ENCODE assay signal across 1 cellular context in genomic region chr10:3766046-3766761, GRCh38.
TF ChIP-seq lines count a peak whose summit lies in the region.

No MANE protein-coding gene starts in this region.

TF ChIP-seq in HepG2, 621 proteins besides CTCF, POLR2A, EP300 and RAD21 (continued from another document and continues in another):
- TF ChIP-seq, protein P1, sequence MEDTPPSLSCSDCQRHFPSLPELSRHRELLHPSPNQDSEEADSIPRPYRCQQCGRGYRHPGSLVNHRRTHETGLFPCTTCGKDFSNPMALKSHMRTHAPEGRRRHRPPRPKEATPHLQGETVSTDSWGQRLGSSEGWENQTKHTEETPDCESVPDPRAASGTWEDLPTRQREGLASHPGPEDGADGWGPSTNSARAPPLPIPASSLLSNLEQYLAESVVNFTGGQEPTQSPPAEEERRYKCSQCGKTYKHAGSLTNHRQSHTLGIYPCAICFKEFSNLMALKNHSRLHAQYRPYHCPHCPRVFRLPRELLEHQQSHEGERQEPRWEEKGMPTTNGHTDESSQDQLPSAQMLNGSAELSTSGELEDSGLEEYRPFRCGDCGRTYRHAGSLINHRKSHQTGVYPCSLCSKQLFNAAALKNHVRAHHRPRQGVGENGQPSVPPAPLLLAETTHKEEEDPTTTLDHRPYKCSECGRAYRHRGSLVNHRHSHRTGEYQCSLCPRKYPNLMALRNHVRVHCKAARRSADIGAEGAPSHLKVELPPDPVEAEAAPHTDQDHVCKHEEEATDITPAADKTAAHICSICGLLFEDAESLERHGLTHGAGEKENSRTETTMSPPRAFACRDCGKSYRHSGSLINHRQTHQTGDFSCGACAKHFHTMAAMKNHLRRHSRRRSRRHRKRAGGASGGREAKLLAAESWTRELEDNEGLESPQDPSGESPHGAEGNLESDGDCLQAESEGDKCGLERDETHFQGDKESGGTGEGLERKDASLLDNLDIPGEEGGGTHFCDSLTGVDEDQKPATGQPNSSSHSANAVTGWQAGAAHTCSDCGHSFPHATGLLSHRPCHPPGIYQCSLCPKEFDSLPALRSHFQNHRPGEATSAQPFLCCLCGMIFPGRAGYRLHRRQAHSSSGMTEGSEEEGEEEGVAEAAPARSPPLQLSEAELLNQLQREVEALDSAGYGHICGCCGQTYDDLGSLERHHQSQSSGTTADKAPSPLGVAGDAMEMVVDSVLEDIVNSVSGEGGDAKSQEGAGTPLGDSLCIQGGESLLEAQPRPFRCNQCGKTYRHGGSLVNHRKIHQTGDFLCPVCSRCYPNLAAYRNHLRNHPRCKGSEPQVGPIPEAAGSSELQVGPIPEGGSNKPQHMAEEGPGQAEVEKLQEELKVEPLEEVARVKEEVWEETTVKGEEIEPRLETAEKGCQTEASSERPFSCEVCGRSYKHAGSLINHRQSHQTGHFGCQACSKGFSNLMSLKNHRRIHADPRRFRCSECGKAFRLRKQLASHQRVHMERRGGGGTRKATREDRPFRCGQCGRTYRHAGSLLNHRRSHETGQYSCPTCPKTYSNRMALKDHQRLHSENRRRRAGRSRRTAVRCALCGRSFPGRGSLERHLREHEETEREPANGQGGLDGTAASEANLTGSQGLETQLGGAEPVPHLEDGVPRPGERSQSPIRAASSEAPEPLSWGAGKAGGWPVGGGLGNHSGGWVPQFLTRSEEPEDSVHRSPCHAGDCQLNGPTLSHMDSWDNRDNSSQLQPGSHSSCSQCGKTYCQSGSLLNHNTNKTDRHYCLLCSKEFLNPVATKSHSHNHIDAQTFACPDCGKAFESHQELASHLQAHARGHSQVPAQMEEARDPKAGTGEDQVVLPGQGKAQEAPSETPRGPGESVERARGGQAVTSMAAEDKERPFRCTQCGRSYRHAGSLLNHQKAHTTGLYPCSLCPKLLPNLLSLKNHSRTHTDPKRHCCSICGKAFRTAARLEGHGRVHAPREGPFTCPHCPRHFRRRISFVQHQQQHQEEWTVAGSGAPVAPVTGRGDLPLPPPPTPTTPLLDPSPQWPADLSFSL (CRISPR knock-in tag; IDR thresholded peaks at IDR 0.05): no peak
- TF ChIP-seq, protein P2, sequence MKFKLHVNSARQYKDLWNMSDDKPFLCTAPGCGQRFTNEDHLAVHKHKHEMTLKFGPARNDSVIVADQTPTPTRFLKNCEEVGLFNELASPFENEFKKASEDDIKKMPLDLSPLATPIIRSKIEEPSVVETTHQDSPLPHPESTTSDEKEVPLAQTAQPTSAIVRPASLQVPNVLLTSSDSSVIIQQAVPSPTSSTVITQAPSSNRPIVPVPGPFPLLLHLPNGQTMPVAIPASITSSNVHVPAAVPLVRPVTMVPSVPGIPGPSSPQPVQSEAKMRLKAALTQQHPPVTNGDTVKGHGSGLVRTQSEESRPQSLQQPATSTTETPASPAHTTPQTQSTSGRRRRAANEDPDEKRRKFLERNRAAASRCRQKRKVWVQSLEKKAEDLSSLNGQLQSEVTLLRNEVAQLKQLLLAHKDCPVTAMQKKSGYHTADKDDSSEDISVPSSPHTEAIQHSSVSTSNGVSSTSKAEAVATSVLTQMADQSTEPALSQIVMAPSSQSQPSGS (CRISPR knock-in tag; IDR thresholded peaks at IDR 0.05): no peak
- TF ChIP-seq ZNF292 (CRISPR knock-in tag; IDR thresholded peaks at IDR 0.05; ENCODE audit: borderline replicate concordance, low read depth) (peak; percentile 69; the same call in 1 of the 2 replicates), PCBP2 (optimal IDR thresholded peaks at IDR 0.05; ENCODE audit: low read depth, low read length, poor library complexity, severe bottlenecking) (no peak), DRAP1 (CRISPR knock-in tag; IDR thresholded peaks at IDR 0.05) (peak; percentile 50; the same call in 1 of the 2 replicates), XRCC5 (optimal IDR thresholded peaks at IDR 0.05; ENCODE audit: low read length) (peak; percentile 58), ZNF766 (CRISPR knock-in tag; IDR thresholded peaks at IDR 0.05; ENCODE audit: borderline replicate concordance) (no peak), ZSCAN5A (CRISPR knock-in tag; IDR thresholded peaks at IDR 0.05; ENCODE audit: borderline replicate concordance) (no peak), SP140L (CRISPR knock-in tag; IDR thresholded peaks at IDR 0.05; ENCODE audit: borderline replicate concordance) (no peak), PAWR (CRISPR knock-in tag; IDR thresholded peaks at IDR 0.05; ENCODE audit: borderline replicate concordance) (no peak), KDM5A (IDR thresholded peaks at IDR 0.05; ENCODE audit: borderline replicate concordance, low read length) (no peak), RFX5 (IDR thresholded peaks at IDR 0.05; ENCODE audit: low read depth, low read length) (no peak), JUND (CRISPR knock-in tag; IDR thresholded peaks at IDR 0.05) (0 out of 2 replicates have a peak, but pooled peaks have one; percentile 31), ZNF343 (CRISPR knock-in tag; IDR thresholded peaks at IDR 0.05) (no peak; the same call in 1 of the 2 replicates), RNF219 (CRISPR knock-in tag; IDR thresholded peaks at IDR 0.05) (no peak), JUN (CRISPR knock-in tag; IDR thresholded peaks at IDR 0.05) (no peak; the same call in 1 of the 2 replicates), ZNF574 (CRISPR knock-in tag; IDR thresholded peaks at IDR 0.05) (peak; percentile 41; the same call in 1 of the 2 replicates), ZBTB39 (CRISPR knock-in tag; IDR thresholded peaks at IDR 0.05) (no peak), HDAC1 (CRISPR knock-in tag; IDR thresholded peaks at IDR 0.05) (peak; percentile 86), GABPB1 (CRISPR knock-in tag; IDR thresholded peaks at IDR 0.05) (peak; percentile 37; the same call in 1 of the 2 replicates), REL (CRISPR knock-in tag; conservative IDR thresholded peaks at IDR 0.05) (no peak), MAF1 (CRISPR knock-in tag; IDR thresholded peaks at IDR 0.05; ENCODE audit: borderline replicate concordance) (no peak), ZNF180 (CRISPR knock-in tag; IDR thresholded peaks at IDR 0.05; ENCODE audit: borderline replicate concordance, low read depth) (no peak), MIXL1 (CRISPR knock-in tag; IDR thresholded peaks at IDR 0.05) (no peak), ZFP36 (IDR thresholded peaks at IDR 0.05; ENCODE audit: borderline replicate concordance, low read depth, low read length, partially characterized antibody) (no peak), ZBTB42 (CRISPR knock-in tag; IDR thresholded peaks at IDR 0.05) (0 out of 2 replicates have a peak, but pooled peaks have one; percentile 34), TFE3 (CRISPR knock-in tag; IDR thresholded peaks at IDR 0.05) (0 out of 2 replicates have a peak, but pooled peaks have one; percentile 30), ZSCAN30 (CRISPR knock-in tag; IDR thresholded peaks at IDR 0.05) (no peak), FOXP1 (IDR thresholded peaks at IDR 0.05) (no peak), FOXP1 (CRISPR knock-in tag; IDR thresholded peaks at IDR 0.05) (peak; percentile 83; the same call in 1 of the 2 replicates), NAIF1 (CRISPR knock-in tag; IDR thresholded peaks at IDR 0.05; ENCODE audit: borderline replicate concordance) (no peak), ZFP37 (CRISPR knock-in tag; IDR thresholded peaks at IDR 0.05; ENCODE audit: borderline replicate concordance) (no peak), SIN3A (IDR thresholded peaks at IDR 0.05; ENCODE audit: borderline replicate concordance, low read depth, low read length) (no peak)
- TF ChIP-seq, protein P3, sequence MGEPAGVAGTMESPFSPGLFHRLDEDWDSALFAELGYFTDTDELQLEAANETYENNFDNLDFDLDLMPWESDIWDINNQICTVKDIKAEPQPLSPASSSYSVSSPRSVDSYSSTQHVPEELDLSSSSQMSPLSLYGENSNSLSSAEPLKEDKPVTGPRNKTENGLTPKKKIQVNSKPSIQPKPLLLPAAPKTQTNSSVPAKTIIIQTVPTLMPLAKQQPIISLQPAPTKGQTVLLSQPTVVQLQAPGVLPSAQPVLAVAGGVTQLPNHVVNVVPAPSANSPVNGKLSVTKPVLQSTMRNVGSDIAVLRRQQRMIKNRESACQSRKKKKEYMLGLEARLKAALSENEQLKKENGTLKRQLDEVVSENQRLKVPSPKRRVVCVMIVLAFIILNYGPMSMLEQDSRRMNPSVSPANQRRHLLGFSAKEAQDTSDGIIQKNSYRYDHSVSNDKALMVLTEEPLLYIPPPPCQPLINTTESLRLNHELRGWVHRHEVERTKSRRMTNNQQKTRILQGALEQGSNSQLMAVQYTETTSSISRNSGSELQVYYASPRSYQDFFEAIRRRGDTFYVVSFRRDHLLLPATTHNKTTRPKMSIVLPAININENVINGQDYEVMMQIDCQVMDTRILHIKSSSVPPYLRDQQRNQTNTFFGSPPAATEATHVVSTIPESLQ (CRISPR knock-in tag; conservative IDR thresholded peaks at IDR 0.05): no peak
- TF ChIP-seq, protein P4, sequence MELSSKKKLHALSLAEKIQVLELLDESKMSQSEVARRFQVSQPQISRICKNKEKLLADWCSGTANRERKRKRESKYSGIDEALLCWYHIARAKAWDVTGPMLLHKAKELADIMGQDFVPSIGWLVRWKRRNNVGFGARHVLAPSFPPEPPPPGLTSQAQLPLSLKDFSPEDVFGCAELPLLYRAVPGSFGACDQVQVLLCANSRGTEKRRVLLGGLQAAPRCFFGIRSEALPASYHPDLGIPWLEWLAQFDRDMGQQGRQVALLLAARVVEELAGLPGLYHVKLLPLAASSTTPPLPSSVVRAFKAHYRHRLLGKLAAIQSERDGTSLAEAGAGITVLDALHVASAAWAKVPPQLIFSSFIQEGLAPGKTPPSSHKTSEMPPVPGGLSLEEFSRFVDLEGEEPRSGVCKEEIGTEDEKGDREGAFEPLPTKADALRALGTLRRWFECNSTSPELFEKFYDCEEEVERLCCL (CRISPR knock-in tag; IDR thresholded peaks at IDR 0.05; ENCODE audit: borderline replicate concordance): no peak
